9 cellular contexts compared by ENCODE assay signal in the genomic region with DNA sequence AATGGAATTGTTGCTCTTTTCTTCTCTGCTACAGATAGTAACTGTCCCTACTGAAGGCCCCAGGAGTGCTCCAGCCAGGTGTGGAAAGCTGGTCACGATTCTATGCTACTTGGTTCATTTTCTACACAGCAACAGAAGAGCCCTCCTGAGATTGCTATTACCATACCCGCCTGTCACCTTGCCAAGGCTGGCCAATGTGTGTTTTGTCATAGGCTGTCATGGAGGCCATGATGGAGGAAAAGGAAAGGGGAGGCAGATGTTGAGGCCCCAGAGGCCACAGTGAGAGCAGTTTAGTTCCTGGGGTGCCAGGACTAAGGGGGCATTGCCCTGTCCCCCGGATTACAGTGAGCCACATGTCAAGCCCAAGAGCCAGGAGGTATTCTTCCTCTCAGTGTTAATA. TPM values are rescaled to one million over a fixed set of nuclear protein-coding genes. Genes with fewer than 3 reads are reported as not detected.
DNase-seq lines count a peak whose midpoint lies in the region; ATAC-seq, FAIRE-seq and TF ChIP-seq lines count a peak whose summit lies in the region.
"Had no signal": no experiment of that assay in that cellular context is flagged by ENCODE, and none has a peak within 500 bp of the region (broad histone marks: within the 10 kb centered on the region; RNA-seq: fewer than 3 reads in every experiment).

No MANE protein-coding gene starts in this region.

- H3K79me2 ChIP-seq in astrocyte (ENCODE audit: insufficient read depth, low read length), result peaks cover 37% of the 10 kb centered on the region

- FAIRE-seq in astrocyte (lab: Jason Lieb, UNC), result no peak

- H3K4me1 ChIP-seq in astrocyte (ENCODE audit: insufficient read depth, low read length) (peaks cover 9% of the 10 kb centered on the region), liver (ENCODE audit: control insufficient read depth in 4 of 4, insufficient read depth in 4 of 4, low read length in 3 of 4) (peaks cover 6 to 24% (median 16%) of the 10 kb centered on the region in 4 donors), upper lobe of left lung (peaks cover 22 to 50% (median 28%) of the 10 kb centered on the region in 4 donors)

- DNase-seq in activated naive CD4-positive, alpha-beta T cell treated with anti-CD3 and anti-CD28 coated beads for 36 hours, result peak; percentile 14
- no peak for DNase-seq in activated naive CD4-positive, alpha-beta T cell (lab: John Stamatoyannopoulos, UW)
- DNase-seq in astrocyte (ENCODE audit: low read depth) (no peak), upper lobe of left lung (no peak), NCI-H1436 treated with DMSO at 0.1 percent for 48 hours (lab: John Stamatoyannopoulos, UW) (no peak), amygdala (lab: John Stamatoyannopoulos, UW) (no peak)
- DNase-seq in activated CD4-positive, CD25-positive, alpha-beta regulatory T cell treated with anti-CD3 and anti-CD28 coated beads, Interleukin-2, amount 50 U/mL, for 72 hours, result no peak
- DNase-seq: activated gamma-delta T cell treated with Interleukin-2 at 50 U/mL for 16 hours had no signal

- intact Hi-C loops in activated naive CD4-positive, alpha-beta T cell treated with anti-CD3 and anti-CD28 coated beads for 36 hours (cut with micrococcal nuclease), result loop anchor here (10.0 kb wide), 1 partner anchor 839 kb away; a partner anchor contains a TSS

- no peak for TF ChIP-seq EP300 in upper lobe of left lung (IDR thresholded peaks at IDR 0.05)

- H3K36me3 ChIP-seq in astrocyte (ENCODE audit: insufficient read depth, low read length) (peaks cover 4% of the 10 kb centered on the region), liver (ENCODE audit: control insufficient read depth in 4 of 4, insufficient read depth in 3 of 4, low read depth in 1 of 4, low read length in 3 of 4) (peaks cover under 1 to 19% (median 12%) of the 10 kb centered on the region in 4 donors), upper lobe of left lung (peaks cover under 1 to 42% (median 20%) of the 10 kb centered on the region in 4 donors)

- CTCF ChIA-PET in activated naive CD4-positive, alpha-beta T cell treated with anti-CD3 and anti-CD28 coated beads for 36 hours (lab: Charles Lee), result interaction anchor here (0.6 to 1.8 kb wide), 2 partner anchors 196 to 214 kb away, joined by 3 to 6 read pairs; no protein-coding TSS in a partner anchor

- no peak for ATAC-seq in upper lobe of left lung (ENCODE audit: low FRiP score in 2 of 2)

- peak overlapping the region; percentile 97 for H3K9ac ChIP-seq in astrocyte (ENCODE audit: low read length)
- H3K9ac ChIP-seq in liver (ENCODE audit: low read depth in 1 of 2, low read length in 2 of 2), result peak overlapping the region in 1 of 2 donors; percentile 70

- H3K36me3 Mint-ChIP-seq in activated naive CD4-positive, alpha-beta T cell treated with anti-CD3 and anti-CD28 coated beads for 36 hours (ENCODE audit: low read depth), result peaks cover 24% of the 10 kb centered on the region
- peaks cover 11% of the 10 kb centered on the region for H3K36me3 Mint-ChIP-seq in astrocyte (ENCODE audit: low read depth, unreplicated experiment)

- peaks cover 11% of the 10 kb centered on the region for H4K20me1 ChIP-seq in astrocyte (ENCODE audit: insufficient read depth, low read length)

- peak overlapping the region; percentile 97 for H3K4me3 ChIP-seq in astrocyte (ENCODE audit: insufficient read depth, low read depth, low read length)
- peak overlapping the region; percentile 64 to 82 (median 81) for H3K4me3 ChIP-seq in liver (ENCODE audit: low read depth in 1 of 3, low read length in 3 of 3)
- H3K4me3 ChIP-seq in upper lobe of left lung, result peak overlapping the region in 3 of 4 donors; percentile 64 to 72 (median 68)

- peaks cover 36% of the 10 kb centered on the region for H3K4me1 Mint-ChIP-seq in activated naive CD4-positive, alpha-beta T cell treated with anti-CD3 and anti-CD28 coated beads for 36 hours (ENCODE audit: low read depth)
- peaks cover 11% of the 10 kb centered on the region for H3K4me1 Mint-ChIP-seq in astrocyte (ENCODE audit: low read depth, unreplicated experiment)

- no peaks in the 10 kb centered on the region for H3K9me3 Mint-ChIP-seq in activated naive CD4-positive, alpha-beta T cell treated with anti-CD3 and anti-CD28 coated beads for 36 hours
- H3K9me3 Mint-ChIP-seq in astrocyte (ENCODE audit: unreplicated experiment), result no peaks in the 10 kb centered on the region

- H2AFZ ChIP-seq in astrocyte (ENCODE audit: low read depth, low read length), result peak overlapping the region; percentile 99

- no peak for TF ChIP-seq CTCF in astrocyte (IDR thresholded peaks at IDR 0.05; ENCODE audit: insufficient read depth, low read depth, low read length)
- no peak for TF ChIP-seq CTCF in liver (IDR thresholded peaks at IDR 0.05; ENCODE audit: low read depth, low read length, missing input control)
- TF ChIP-seq CTCF in upper lobe of left lung (IDR thresholded peaks at IDR 0.05), result no peak

- no peak overlapping the region for H3K27ac ChIP-seq in astrocyte (ENCODE audit: low read depth, low read length)
- no peak overlapping the region for H3K27ac ChIP-seq in liver (ENCODE audit: low read depth in 1 of 2, low read length in 2 of 2)
- H3K27ac ChIP-seq in upper lobe of left lung, result peak overlapping the region in 1 of 4 donors; percentile 90

- H3K9me3 ChIP-seq in astrocyte (ENCODE audit: insufficient read depth, low read depth, low read length) (no peaks in the 10 kb centered on the region), liver (ENCODE audit: control insufficient read depth in 4 of 4, low read length in 3 of 4) (no peaks in the 10 kb centered on the region), upper lobe of left lung (no peaks in the 10 kb centered on the region)

- WGBS in liver, result 76% methylated on average over 3 of the region's 3 CpGs
- WGBS in upper lobe of left lung, 2 donors, result 68 to 80% methylated on average over 3 of the region's 3 CpGs

- H3K27ac Mint-ChIP-seq in activated naive CD4-positive, alpha-beta T cell treated with anti-CD3 and anti-CD28 coated beads for 36 hours, result no peak overlapping the region
- H3K27ac Mint-ChIP-seq in astrocyte (ENCODE audit: unreplicated experiment), result peak overlapping the region; percentile 34

- H3K27me3 ChIP-seq in astrocyte (ENCODE audit: insufficient read depth, low read length), result no peaks in the 10 kb centered on the region
- no peaks in the 10 kb centered on the region for H3K27me3 ChIP-seq in liver (ENCODE audit: control insufficient read depth in 4 of 4, insufficient read depth in 4 of 4, low read length in 3 of 4)
- no peaks in the 10 kb centered on the region for H3K27me3 ChIP-seq in upper lobe of left lung

- H3K4me2 ChIP-seq in astrocyte (ENCODE audit: low read length), result peak overlapping the region; percentile 98

- peak overlapping the region; percentile 99 for H3K4me3 Mint-ChIP-seq in activated naive CD4-positive, alpha-beta T cell treated with anti-CD3 and anti-CD28 coated beads for 36 hours
- H3K4me3 Mint-ChIP-seq in astrocyte (ENCODE audit: unreplicated experiment), result peak overlapping the region; percentile 99

- H3K27me3 Mint-ChIP-seq in activated naive CD4-positive, alpha-beta T cell treated with anti-CD3 and anti-CD28 coated beads for 36 hours (ENCODE audit: low read depth), result no peaks in the 10 kb centered on the region
- H3K27me3 Mint-ChIP-seq in astrocyte (ENCODE audit: low read depth, unreplicated experiment), result no peaks in the 10 kb centered on the region

- no peak for TF ChIP-seq POLR2A in upper lobe of left lung (IDR thresholded peaks at IDR 0.05)

- TF ChIP-seq RAD21 in liver (IDR thresholded peaks at IDR 0.05), result no peak

TF ChIP-seq in liver, 16 proteins besides CTCF, POLR2A, EP300 and RAD21 (continues in another document):
- TF ChIP-seq SP1 (IDR thresholded peaks at IDR 0.05), result no peak
- TF ChIP-seq, protein P1, sequence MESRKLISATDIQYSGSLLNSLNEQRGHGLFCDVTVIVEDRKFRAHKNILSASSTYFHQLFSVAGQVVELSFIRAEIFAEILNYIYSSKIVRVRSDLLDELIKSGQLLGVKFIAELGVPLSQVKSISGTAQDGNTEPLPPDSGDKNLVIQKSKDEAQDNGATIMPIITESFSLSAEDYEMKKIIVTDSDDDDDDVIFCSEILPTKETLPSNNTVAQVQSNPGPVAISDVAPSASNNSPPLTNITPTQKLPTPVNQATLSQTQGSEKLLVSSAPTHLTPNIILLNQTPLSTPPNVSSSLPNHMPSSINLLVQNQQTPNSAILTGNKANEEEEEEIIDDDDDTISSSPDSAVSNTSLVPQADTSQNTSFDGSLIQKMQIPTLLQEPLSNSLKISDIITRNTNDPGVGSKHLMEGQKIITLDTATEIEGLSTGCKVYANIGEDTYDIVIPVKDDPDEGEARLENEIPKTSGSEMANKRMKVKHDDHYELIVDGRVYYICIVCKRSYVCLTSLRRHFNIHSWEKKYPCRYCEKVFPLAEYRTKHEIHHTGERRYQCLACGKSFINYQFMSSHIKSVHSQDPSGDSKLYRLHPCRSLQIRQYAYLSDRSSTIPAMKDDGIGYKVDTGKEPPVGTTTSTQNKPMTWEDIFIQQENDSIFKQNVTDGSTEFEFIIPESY (IDR thresholded peaks at IDR 0.05), result no peak
- no peak for TF ChIP-seq HNF4G (IDR thresholded peaks at IDR 0.05)
- TF ChIP-seq FOXA1 (IDR thresholded peaks at IDR 0.05), result no peak
- no peak for TF ChIP-seq NR2F2 (IDR thresholded peaks at IDR 0.05)
- TF ChIP-seq, protein P2, sequence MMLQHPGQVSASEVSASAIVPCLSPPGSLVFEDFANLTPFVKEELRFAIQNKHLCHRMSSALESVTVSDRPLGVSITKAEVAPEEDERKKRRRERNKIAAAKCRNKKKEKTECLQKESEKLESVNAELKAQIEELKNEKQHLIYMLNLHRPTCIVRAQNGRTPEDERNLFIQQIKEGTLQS (IDR thresholded peaks at IDR 0.05), result no peak

RNA-seq across cellular contexts. Expression of a gene that starts 1.0 kb away (rescaled TPM):
- total RNA-seq in activated naive CD4-positive, alpha-beta T cell treated with anti-CD3 and anti-CD28 coated beads for 36 hours, result 10 to 100 TPM; 14.8 to 15.4 TPM
- total RNA-seq in astrocyte, result 11.2 and 11.7 TPM in 2 replicates
- 10 to 100 TPM in 1 of 2 donors, 1 to 10 TPM in 1; 5.5 to 15.8 TPM for total RNA-seq in liver
- 1 to 10 TPM; 6.3 to 9.7 TPM for polyA plus RNA-seq in liver
- 10 to 100 TPM; 13.2 to 82.8 (median 24.1) TPM for total RNA-seq in upper lobe of left lung

RNA-seq across cellular contexts. Expression of a gene that starts 1.2 kb away (rescaled TPM):
- total RNA-seq in activated naive CD4-positive, alpha-beta T cell treated with anti-CD3 and anti-CD28 coated beads for 36 hours, result 10 to 100 TPM; 19.7 to 24.5 TPM
- total RNA-seq in astrocyte (38.2 and 38.5 TPM in 2 replicates), liver (100 to 1,000 TPM in 1 of 2 donors, 10 to 100 TPM in 1; 58.5 to 101 TPM), upper lobe of left lung (10 to 100 TPM; 36.7 to 81.5 (median 57.9) TPM)
- 10 to 100 TPM; 22.8 to 82.9 TPM for polyA plus RNA-seq in liver

RNA-seq across cellular contexts. Expression of a gene that starts 27.7 kb away (rescaled TPM):
- 10 to 100 TPM; 82.5 to 85.4 TPM for total RNA-seq in activated naive CD4-positive, alpha-beta T cell treated with anti-CD3 and anti-CD28 coated beads for 36 hours
- 86.7 and 90.8 TPM in 2 replicates for total RNA-seq in astrocyte
- 100 to 1,000 TPM in 1 of 2 donors, 10 to 100 TPM in 1; 68.8 to 114 TPM for total RNA-seq in liver
- polyA plus RNA-seq in liver, result 10 to 100 TPM; 56.7 to 66.3 TPM
- 100 to 1,000 TPM; 128 to 172 (median 147) TPM for total RNA-seq in upper lobe of left lung

RNA-seq across cellular contexts. Expression of a gene that starts 54.6 kb away (rescaled TPM):
- total RNA-seq in activated naive CD4-positive, alpha-beta T cell treated with anti-CD3 and anti-CD28 coated beads for 36 hours, result 10 to 100 TPM; 10.2 to 10.7 TPM
- 59.3 and 68.2 TPM in 2 replicates for total RNA-seq in astrocyte
- 10 to 100 TPM in 1 of 2 donors, 1 to 10 TPM in 1; 4.1 to 19.3 TPM for total RNA-seq in liver
- 1 to 10 TPM; 2.7 to 6.3 TPM for polyA plus RNA-seq in liver
- 100 to 1,000 TPM; 169 to 611 (median 375) TPM for total RNA-seq in upper lobe of left lung
